In the genomic region with DNA sequence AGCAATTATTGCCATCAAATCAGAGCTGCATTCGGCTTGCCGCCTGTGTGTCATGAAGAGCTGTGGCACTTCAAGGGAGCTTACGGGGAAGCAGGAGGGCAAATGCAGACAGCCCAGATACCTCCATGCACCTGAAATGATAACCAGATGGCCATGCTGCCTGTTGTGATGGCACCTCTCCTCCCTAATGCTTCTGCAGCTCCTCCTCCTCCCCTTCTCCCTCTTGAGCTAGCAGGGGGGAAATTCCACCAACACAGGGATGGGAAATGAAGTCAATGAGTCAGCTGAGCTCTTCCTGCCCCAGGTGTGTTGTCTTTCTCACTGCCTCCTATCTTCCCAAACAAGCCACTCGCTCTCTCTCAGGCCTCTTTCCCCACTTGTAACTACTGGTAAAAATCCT, we compare ENCODE assay signal across 21 cellular contexts.
"Had no signal": no experiment of that assay in that cellular context is flagged by ENCODE, and none has a peak within 500 bp of the region (broad histone marks: within the 10 kb centered on the region; RNA-seq: fewer than 3 reads in every experiment).

No MANE protein-coding gene starts in this region.

- ATAC-seq: left lung had no signal

- H3K9me3 Mint-ChIP-seq: activated naive CD8-positive, alpha-beta T cell treated with anti-CD3 and anti-CD28 coated beads for 36 hours had no signal

- H3K27ac Mint-ChIP-seq: activated CD4-positive, alpha-beta T cell treated with anti-CD3 and anti-CD28 coated beads, Interleukin-2, amount 10 ng/mL, durations not matched to agents 7 days and 5 days; activated naive CD8-positive, alpha-beta T cell treated with anti-CD3 and anti-CD28 coated beads for 36 hours; neural progenitor cell; progenitor cell of endocrine pancreas had no signal

- H3K36me3 Mint-ChIP-seq: activated naive CD8-positive, alpha-beta T cell treated with anti-CD3 and anti-CD28 coated beads for 36 hours; neural progenitor cell had no signal

- H3K4me1 Mint-ChIP-seq: activated CD4-positive, alpha-beta T cell treated with anti-CD3 and anti-CD28 coated beads, Interleukin-2, amount 10 ng/mL, durations not matched to agents 7 days and 5 days had no signal

- H3K27me3 Mint-ChIP-seq: activated CD4-positive, alpha-beta T cell treated with anti-CD3 and anti-CD28 coated beads, Interleukin-2, amount 10 ng/mL, durations not matched to agents 7 days and 5 days had no signal

- DNase-seq: activated CD4-positive, alpha-beta T cell treated with anti-CD3 and anti-CD28 coated beads, Interleukin-2, amount 10 ng/mL, durations not matched to agents 7 days and 5 days; activated CD4-positive, CD25-positive, alpha-beta regulatory T cell; activated CD8-positive, alpha-beta memory T cell treated with anti-CD3 and anti-CD28 coated beads for 24 hours; activated CD8-positive, alpha-beta memory T cell treated with anti-CD3 and anti-CD28 coated beads, Interleukin-2, amount 50 U/mL, for 48 hours; activated effector memory CD4-positive, alpha-beta T cell treated with anti-CD3 and anti-CD28 coated beads, Interleukin-2, amount 50 U/mL, for 16 hours; activated naive CD8-positive, alpha-beta T cell treated with anti-CD3 and anti-CD28 coated beads for 36 hours; activated T-cell treated with anti-CD3 and anti-CD28 coated beads, Interleukin-2, amount 50 U/mL, for 48 hours; amniotic stem cell; foreskin fibroblast; kidney; left lung; mammary epithelial cell; stimulated activated CD4-positive, alpha-beta T cell treated with anti-CD3 and anti-CD28 coated beads, Interleukin-12 subunit alpha, Interleukin-12 subunit beta, amount 100 ng/mL, for 4 hours; stimulated activated CD4-positive, alpha-beta T cell treated with anti-CD3 and anti-CD28 coated beads, Interleukin-1b, Interleukin-23, amount 100 ng/mL, for 48 hours; stimulated activated CD8-positive, alpha-beta memory T cell treated with anti-CD3 and anti-CD28 coated beads, Interleukin-4, amount 100 ng/mL, for 48 hours; stimulated activated naive CD4-positive, alpha-beta T cell treated with Interleukin-2 at 50 U/mL for 16 hours; T-helper 1 cell; T-helper 9 cell; trophoblast cell had no signal

- H3K4me3 Mint-ChIP-seq: activated CD4-positive, alpha-beta T cell treated with anti-CD3 and anti-CD28 coated beads, Interleukin-2, amount 10 ng/mL, durations not matched to agents 7 days and 5 days; activated naive CD8-positive, alpha-beta T cell treated with anti-CD3 and anti-CD28 coated beads for 36 hours; neural progenitor cell had no signal
